In the genomic region with DNA sequence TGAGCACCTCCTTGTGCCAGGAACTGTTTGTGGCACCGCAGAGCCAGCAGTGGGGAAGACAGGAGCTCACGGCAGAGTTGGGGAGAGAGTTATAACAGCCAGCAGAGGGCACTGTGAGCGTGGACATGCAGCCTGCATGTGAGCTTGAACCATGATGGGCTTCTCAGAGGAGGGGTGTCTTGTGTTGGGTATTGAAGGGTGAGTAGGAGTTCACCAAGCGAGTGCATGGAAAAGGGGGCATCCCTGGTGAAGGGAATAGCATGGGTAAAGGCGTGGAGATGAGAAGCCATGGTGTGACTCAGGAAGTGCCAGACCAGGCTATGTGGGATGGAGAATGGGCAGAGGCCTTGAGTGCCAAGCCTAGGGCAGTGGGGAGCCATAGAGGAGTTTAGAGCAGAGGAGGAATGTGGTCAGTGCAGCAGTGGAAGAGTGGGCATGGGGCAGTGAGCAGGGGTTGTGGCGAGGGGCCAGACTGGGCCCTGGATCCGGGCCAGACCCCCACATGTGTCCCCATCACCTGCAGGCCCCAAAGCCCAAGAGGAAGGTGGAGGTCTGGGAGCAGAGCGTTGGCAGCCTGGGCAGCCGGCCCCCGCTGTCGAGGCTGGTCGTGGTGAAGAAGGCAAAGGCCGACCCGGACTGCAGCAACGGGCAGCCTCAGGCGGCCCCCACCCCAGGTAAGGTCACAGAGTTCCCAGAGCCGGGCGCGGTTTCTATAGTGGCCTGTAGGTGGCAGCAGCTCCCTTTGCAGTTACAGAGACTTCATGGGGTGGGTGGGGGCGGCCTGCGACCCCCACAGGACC, we compare ENCODE assay signal across 1 cellular context.
TF ChIP-seq lines count a peak whose summit lies in the region.

No MANE protein-coding gene starts in this region.

TF ChIP-seq in A549, 52 proteins besides CTCF, POLR2A, EP300 and RAD21:
- TF ChIP-seq KDM1A (IDR thresholded peaks at IDR 0.05; ENCODE audit: low read depth) (no peak), CEBPB (IDR thresholded peaks at IDR 0.05) (no peak), EHF (CRISPR knock-in tag; IDR thresholded peaks at IDR 0.05) (no peak), CBX8 (IDR thresholded peaks at IDR 0.05) (no peak), TFCP2L1 (CRISPR knock-in tag; IDR thresholded peaks at IDR 0.05) (no peak), SMC3 (IDR thresholded peaks at IDR 0.05) (0 out of 3 replicates have a peak, but pooled peaks have one; percentile 17), MAZ (IDR thresholded peaks at IDR 0.05; ENCODE audit: borderline replicate concordance, low read depth, low read length) (no peak), FOSL2 (IDR thresholded peaks at IDR 0.05) (no peak), FOSL2 (CRISPR knock-in tag; IDR thresholded peaks at IDR 0.05) (no peak), NPAS2 (CRISPR knock-in tag; IDR thresholded peaks at IDR 0.05; ENCODE audit: borderline replicate concordance) (no peak), ZFP36 (IDR thresholded peaks at IDR 0.05; ENCODE audit: borderline replicate concordance, partially characterized antibody) (peak; percentile 97), HOXB13 (CRISPR knock-in tag; IDR thresholded peaks at IDR 0.05; ENCODE audit: low read depth) (no peak)
- TF ChIP-seq, protein P1, sequence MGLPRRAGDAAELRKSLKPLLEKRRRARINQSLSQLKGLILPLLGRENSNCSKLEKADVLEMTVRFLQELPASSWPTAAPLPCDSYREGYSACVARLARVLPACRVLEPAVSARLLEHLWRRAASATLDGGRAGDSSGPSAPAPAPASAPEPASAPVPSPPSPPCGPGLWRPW (IDR thresholded peaks at IDR 0.05) = no peak
